In the genomic region with DNA sequence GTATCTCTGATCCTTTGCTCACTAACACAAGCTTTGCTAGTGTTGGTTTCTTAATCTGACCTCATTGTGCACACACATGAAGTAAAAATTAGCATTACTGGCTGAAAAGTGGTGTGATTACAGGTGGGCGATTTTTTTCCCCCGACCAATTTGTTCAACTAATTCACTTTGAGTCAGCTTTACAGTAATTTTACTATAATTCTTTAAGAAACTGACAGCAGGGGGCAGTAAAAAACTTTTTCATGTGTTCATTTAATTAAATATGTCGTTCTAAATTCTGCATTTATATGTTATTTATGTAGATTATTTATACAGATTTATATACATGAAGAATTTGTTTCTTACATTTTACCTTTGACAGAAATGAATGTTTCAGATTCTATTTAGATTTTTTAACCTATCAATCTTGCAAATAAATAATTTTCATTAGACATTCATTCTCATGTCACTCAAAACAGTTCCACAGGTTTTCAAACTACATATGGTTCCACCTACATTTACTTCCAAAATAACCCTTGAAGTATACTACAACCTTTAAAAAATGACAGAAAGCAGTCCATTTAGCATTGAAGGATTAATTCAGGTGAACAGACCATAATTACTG, we compare ENCODE assay signal across 8 cellular contexts. TPM values are rescaled to one million over a fixed set of nuclear protein-coding genes. Genes with fewer than 3 reads are reported as not detected.
A peak's percentile ranks its signal among the peaks of the same experiment; 100 is the strongest.
DNase-seq lines count a peak whose midpoint lies in the region; ATAC-seq and TF ChIP-seq lines count a peak whose summit lies in the region.

No MANE protein-coding gene starts in this region.

- H3K27me3 Mint-ChIP-seq in natural killer cell (ENCODE audit: low read depth in 2 of 2) = peaks cover 0 to 7% of the 10 kb centered on the region in 2 donors
- H3K27me3 Mint-ChIP-seq in natural killer cell treated with Interleukin-12 subunit alpha and Interleukin-12 subunit beta and Interleukin-15 and Interleukin-18, amount 100 ng/mL, for 72 hours = peaks cover 9 to 21% of the 10 kb centered on the region in 2 donors

- intact Hi-C loops in natural killer cell (cut with micrococcal nuclease) = loop anchor here (5.0 kb wide), 2 partner anchors 408 to 973 kb away; no protein-coding TSS in a partner anchor
- intact Hi-C loops in head of caudate nucleus (cut with DNase I) = loop anchor here (10.0 kb wide), 1 partner anchor 410 kb away; no protein-coding TSS in a partner anchor

- H3K27ac ChIP-seq in gastroesophageal sphincter = no peak overlapping the region
- H3K27ac ChIP-seq in coronary artery = no peak overlapping the region

- H3K4me1 ChIP-seq in gastroesophageal sphincter = peaks cover 0 to 10% (median 0%) of the 10 kb centered on the region in 3 donors

- DNase-seq in natural killer cell = no peak
- DNase-seq in natural killer cell treated with Interleukin-12 subunit alpha and Interleukin-12 subunit beta and Interleukin-15 and Interleukin-18, amount 100 ng/mL, for 72 hours (ENCODE audit: low spot score) = no peak
- peak; percentile 15 for DNase-seq in RPMI8226
- no peak for DNase-seq in head of caudate nucleus
- no peak for DNase-seq in coronary artery (ENCODE audit: low spot score)
- no peak for DNase-seq in left lobe of liver (ENCODE audit: low spot score)
- no peak for DNase-seq in mucosa of gallbladder (ENCODE audit: low spot score)

- H3K36me3 ChIP-seq in gastroesophageal sphincter = no peaks in the 10 kb centered on the region

- H3K4me1 Mint-ChIP-seq in natural killer cell = peaks cover 0 to 4% of the 10 kb centered on the region in 2 donors
- no peaks in the 10 kb centered on the region for H3K4me1 Mint-ChIP-seq in natural killer cell treated with Interleukin-12 subunit alpha and Interleukin-12 subunit beta and Interleukin-15 and Interleukin-18, amount 100 ng/mL, for 72 hours (ENCODE audit: low read depth in 2 of 2)

- no peak for TF ChIP-seq EP300 in gastroesophageal sphincter (IDR thresholded peaks at IDR 0.05)

- H3K9me3 ChIP-seq in gastroesophageal sphincter = no peaks in the 10 kb centered on the region

- no peak for TF ChIP-seq POLR2A in gastroesophageal sphincter (IDR thresholded peaks at IDR 0.05)

- no peak overlapping the region for H3K27ac Mint-ChIP-seq in natural killer cell
- no peak overlapping the region for H3K27ac Mint-ChIP-seq in natural killer cell treated with Interleukin-12 subunit alpha and Interleukin-12 subunit beta and Interleukin-15 and Interleukin-18, amount 100 ng/mL, for 72 hours

- no peak for ATAC-seq in natural killer cell
- ATAC-seq in natural killer cell treated with Interleukin-12 subunit alpha and Interleukin-12 subunit beta and Interleukin-15 and Interleukin-18, amount 100 ng/mL, for 72 hours = no peak
- ATAC-seq in gastroesophageal sphincter = no peak
- ATAC-seq in left lobe of liver = no peak

- TF ChIP-seq CTCF in natural killer cell (IDR thresholded peaks at IDR 0.05) = peak; percentile 56
- peak; percentile 20 to 50 (median 44) for TF ChIP-seq CTCF in gastroesophageal sphincter (IDR thresholded peaks at IDR 0.05)
- no peak for TF ChIP-seq CTCF in coronary artery (IDR thresholded peaks at IDR 0.05)

- WGBS in gastroesophageal sphincter (ENCODE audit: low coverage in 1 of 2), 2 donors = 10 to 19% methylated on average over 3 of the region's 3 CpGs

- no peaks in the 10 kb centered on the region for H3K9me3 Mint-ChIP-seq in natural killer cell
- H3K9me3 Mint-ChIP-seq in natural killer cell treated with Interleukin-12 subunit alpha and Interleukin-12 subunit beta and Interleukin-15 and Interleukin-18, amount 100 ng/mL, for 72 hours = no peaks in the 10 kb centered on the region

- no peak overlapping the region for H3K4me3 ChIP-seq in gastroesophageal sphincter
- H3K4me3 ChIP-seq in coronary artery = no peak overlapping the region

- no peaks in the 10 kb centered on the region for H3K27me3 ChIP-seq in gastroesophageal sphincter

- no peaks in the 10 kb centered on the region for H3K36me3 Mint-ChIP-seq in natural killer cell
- no peaks in the 10 kb centered on the region for H3K36me3 Mint-ChIP-seq in natural killer cell treated with Interleukin-12 subunit alpha and Interleukin-12 subunit beta and Interleukin-15 and Interleukin-18, amount 100 ng/mL, for 72 hours

- H3K4me3 Mint-ChIP-seq in natural killer cell = no peak overlapping the region
- H3K4me3 Mint-ChIP-seq in natural killer cell treated with Interleukin-12 subunit alpha and Interleukin-12 subunit beta and Interleukin-15 and Interleukin-18, amount 100 ng/mL, for 72 hours = no peak overlapping the region

RNA-seq across cellular contexts. Expression of gene PALLD, which starts 17.5 kb away (rescaled TPM):
- total RNA-seq in natural killer cell = 10 to 100 TPM; 15.1 to 25.4 (median 22.8) TPM
- total RNA-seq in natural killer cell treated with Interleukin-12 subunit alpha and Interleukin-12 subunit beta and Interleukin-15 and Interleukin-18, amount 100 ng/mL, for 72 hours = 10 to 100 TPM in 1 of 2 donors, under 1 TPM in 1; 0.52 to 11.0 TPM
- total RNA-seq in gastroesophageal sphincter = 1,000 to 10,000 TPM; 1,036 to 2,270 (median 2,202) TPM
- total RNA-seq in left lobe of liver = 8.9 TPM
- total RNA-seq in mucosa of gallbladder = 250 TPM

RNA-seq across cellular contexts. Expression of gene DDX60L, which starts 34.1 kb away (rescaled TPM):
- 10 to 100 TPM; 45.1 to 62.7 (median 47.5) TPM for total RNA-seq in natural killer cell
- total RNA-seq in natural killer cell treated with Interleukin-12 subunit alpha and Interleukin-12 subunit beta and Interleukin-15 and Interleukin-18, amount 100 ng/mL, for 72 hours = 10 to 100 TPM; 15.7 to 17.6 TPM
- total RNA-seq in gastroesophageal sphincter = 10 to 100 TPM in 2 of 4 donors, 1 to 10 TPM in 2; 6.2 to 16.2 (median 9.0) TPM
- 9.8 TPM for total RNA-seq in left lobe of liver
- total RNA-seq in mucosa of gallbladder = 16.2 TPM
